8 cellular contexts compared by ENCODE assay signal in the genomic region with DNA sequence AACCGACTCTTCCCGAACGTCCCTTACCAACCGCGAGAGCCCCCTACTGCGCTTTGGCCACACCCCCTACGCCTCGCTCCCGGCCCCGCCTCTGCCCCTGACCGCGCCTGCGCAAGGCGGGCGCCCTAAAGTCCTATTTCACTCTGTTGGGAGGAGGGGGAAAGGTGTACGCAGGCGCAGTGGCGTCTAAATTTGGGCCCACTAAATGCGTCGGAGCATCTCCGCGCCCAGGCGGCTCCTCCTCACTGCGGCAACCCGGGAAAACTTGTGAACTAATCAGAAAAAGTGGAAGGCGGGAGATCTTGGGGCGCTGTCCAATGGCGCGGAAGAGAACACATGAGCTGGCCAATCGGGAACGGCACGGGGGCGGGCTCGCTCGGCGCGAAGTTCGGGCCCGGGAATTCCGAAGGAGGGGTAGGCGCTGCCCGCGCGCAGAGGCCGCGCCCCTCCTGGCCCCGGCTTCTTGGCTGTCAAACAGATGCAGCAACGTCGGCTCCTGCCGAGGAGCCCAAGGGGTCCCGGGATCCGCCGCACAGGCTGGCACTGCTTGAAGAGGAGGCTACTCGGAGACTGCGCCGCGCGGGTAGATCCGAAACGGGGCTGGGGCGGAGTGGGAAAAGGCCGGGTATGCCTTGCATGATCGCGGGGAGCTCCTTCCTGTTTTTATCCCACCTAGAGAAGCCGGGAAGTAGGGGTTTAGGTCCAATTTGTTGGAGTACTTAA. TPM values are rescaled to one million over a fixed set of nuclear protein-coding genes. Genes with fewer than 3 reads are reported as not detected.
DNase-seq lines count a peak whose midpoint lies in the region; ATAC-seq and TF ChIP-seq lines count a peak whose summit lies in the region.

A gene with protein sequence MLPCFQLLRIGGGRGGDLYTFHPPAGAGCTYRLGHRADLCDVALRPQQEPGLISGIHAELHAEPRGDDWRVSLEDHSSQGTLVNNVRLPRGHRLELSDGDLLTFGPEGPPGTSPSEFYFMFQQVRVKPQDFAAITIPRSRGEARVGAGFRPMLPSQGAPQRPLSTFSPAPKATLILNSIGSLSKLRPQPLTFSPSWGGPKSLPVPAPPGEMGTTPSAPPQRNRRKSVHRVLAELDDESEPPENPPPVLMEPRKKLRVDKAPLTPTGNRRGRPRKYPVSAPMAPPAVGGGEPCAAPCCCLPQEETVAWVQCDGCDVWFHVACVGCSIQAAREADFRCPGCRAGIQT (plus strand): TSS at position 450 of the 723 bp plus-strand sequence. CDS start 881 bp downstream, outside the sequence.

- peaks cover 49% of the 10 kb centered on the region for H3K36me3 Mint-ChIP-seq in activated CD4-positive, alpha-beta T cell treated with anti-CD3 and anti-CD28 coated beads for 36 hours (ENCODE audit: low read depth)

- DNase-seq in NCI-H524 treated with DMSO at 0.1 percent for 48 hours (lab: John Stamatoyannopoulos, UW) (peak; percentile 95), choroid plexus epithelial cell (ENCODE audit: low read depth) (peak; percentile 99), kidney glomerular epithelial cell (lab: John Stamatoyannopoulos, UW) (peak; percentile 100)
- DNase-seq in activated CD4-positive, alpha-beta T cell treated with anti-CD3 and anti-CD28 coated beads for 36 hours: peak; percentile 99
- DNase-seq in stimulated activated CD4-positive, alpha-beta T cell treated with anti-CD3 and anti-CD28 coated beads, Interleukin-15, amount 100 ng/mL, for 48 hours (ENCODE audit: low read depth in 2 of 2): peak; percentile 98 to 99

- H3K9me3 Mint-ChIP-seq in activated CD4-positive, alpha-beta T cell treated with anti-CD3 and anti-CD28 coated beads for 36 hours (ENCODE audit: low read depth): no peaks in the 10 kb centered on the region

- H3K9ac ChIP-seq in BLaER1: peak within 1 kb of the TSS; percentile 80

- ATAC-seq in GM19324 (IDR thresholded peaks at IDR 0.05; ENCODE audit: low FRiP score, unreplicated experiment) (peak; percentile 88), HG03460 (IDR thresholded peaks at IDR 0.05; ENCODE audit: unreplicated experiment) (peak; percentile 82)
- ATAC-seq in activated CD4-positive, alpha-beta T cell treated with anti-CD3 and anti-CD28 coated beads for 36 hours: peak; percentile 90

- peak within 1 kb of the TSS; percentile 76 for H3K27ac ChIP-seq in BLaER1

- H3K4me3 ChIP-seq in BLaER1 (peak within 1 kb of the TSS; percentile 78), choroid plexus epithelial cell (ENCODE audit: low read depth, low read length) (peak within 1 kb of the TSS; percentile 76)

- peak within 1 kb of the TSS; percentile 97 for H3K4me3 Mint-ChIP-seq in activated CD4-positive, alpha-beta T cell treated with anti-CD3 and anti-CD28 coated beads for 36 hours

- H3K4me1 ChIP-seq in BLaER1: peaks cover 36% of the 10 kb centered on the region

- peak within 1 kb of the TSS; percentile 96 for H3K4me2 ChIP-seq in BLaER1

- TF ChIP-seq CTCF in choroid plexus epithelial cell (conservative IDR thresholded peaks at IDR 0.05; ENCODE audit: low read depth, low read length): no peak

- no peaks in the 10 kb centered on the region for H3K27me3 ChIP-seq in BLaER1

- H3K4me1 Mint-ChIP-seq in activated CD4-positive, alpha-beta T cell treated with anti-CD3 and anti-CD28 coated beads for 36 hours: peaks cover 39% of the 10 kb centered on the region

- H3K27ac Mint-ChIP-seq in activated CD4-positive, alpha-beta T cell treated with anti-CD3 and anti-CD28 coated beads for 36 hours: peak within 1 kb of the TSS; percentile 89

- no peaks in the 10 kb centered on the region for H4K20me1 ChIP-seq in BLaER1

- CTCF ChIA-PET in activated CD4-positive, alpha-beta T cell treated with anti-CD3 and anti-CD28 coated beads for 36 hours (lab: Charles Lee): interaction anchor here (0.5 to 1.5 kb wide), 14 partner anchors 10 to 668 kb away, joined by 3 to 8 read pairs (median 4); a partner anchor contains a TSS

- POLR2A ChIA-PET in activated CD4-positive, alpha-beta T cell treated with anti-CD3 and anti-CD28 coated beads for 36 hours (lab: Charles Lee): interaction anchor here (0.7 to 1.3 kb wide), 3 partner anchors 39 to 208 kb away, joined by 3 to 7 read pairs (median 3); no protein-coding TSS in a partner anchor

- H3K27me3 Mint-ChIP-seq in activated CD4-positive, alpha-beta T cell treated with anti-CD3 and anti-CD28 coated beads for 36 hours: no peaks in the 10 kb centered on the region

- no peaks in the 10 kb centered on the region for H3K9me3 ChIP-seq in BLaER1

- intact Hi-C loops in activated CD4-positive, alpha-beta T cell treated with anti-CD3 and anti-CD28 coated beads for 36 hours (cut with DNase I, micrococcal nuclease): loop anchor here (1.0 to 10.0 kb wide), 16 partner anchors 21 to 831 kb away; a partner anchor contains a TSS

- peaks cover 54% of the 10 kb centered on the region for H3K36me3 ChIP-seq in BLaER1

RNA-seq across cellular contexts. Expression of the gene that starts here (rescaled TPM):
- 10 to 100 TPM; 82.6 to 88.0 TPM for total RNA-seq in activated CD4-positive, alpha-beta T cell treated with anti-CD3 and anti-CD28 coated beads for 36 hours

Comparison
In these comparisons a context has a peak if more than half of its experiments do, and no peak if none do; other contexts are left out.
1. Peak in every context shown above with its lines: DNase-seq, ATAC-seq, H3K4me3 ChIP-seq and H3K27ac ChIP-seq.